ENCODE assay signal across 8 cellular contexts in genomic region chr19:10543059-10543419, GRCh38. TPM values are rescaled to one million over a fixed set of nuclear protein-coding genes. Genes with fewer than 3 reads are reported as not detected.
DNase-seq lines count a peak whose midpoint lies in the region; ATAC-seq and TF ChIP-seq lines count a peak whose summit lies in the region.

No MANE protein-coding gene starts in this region.

- POLR2A ChIA-PET in SK-N-SH (lab: Yijun Ruan, JAX): interaction anchor here (1.0 kb wide), 1 partner anchor 23 kb away, joined by 3 read pairs; the partner anchor contains the start of gene KRI1
- POLR2A ChIA-PET in activated B cell treated with CpG ODN at 0.5 μM for 24 hours (lab: Charles Lee): interaction anchor here (0.6 to 3.0 kb wide), 12 partner anchors 10 to 832 kb away, joined by 3 to 16 read pairs (median 4); partner anchors contain the start of genes CDKN2D, KRI1 and QTRT1

- no peak for TF ChIP-seq CTCF in SK-N-SH (IDR thresholded peaks at IDR 0.05)
- no peak for TF ChIP-seq CTCF in activated B cell treated with CpG ODN at 0.5 μM for 24 hours (IDR thresholded peaks at IDR 0.05)

- no peak for DNase-seq in SK-N-SH
- DNase-seq in activated B cell treated with CpG ODN at 0.5 μM for 24 hours: no peak
- no peak for DNase-seq in immature natural killer cell
- no peak for DNase-seq in CD1c-positive myeloid dendritic cell (ENCODE audit: extremely low spot score)

- peaks cover 12% of the 10 kb centered on the region for H3K27me3 Mint-ChIP-seq in activated B cell treated with CpG ODN at 0.5 μM for 24 hours
- H3K27me3 Mint-ChIP-seq in immature natural killer cell (ENCODE audit: low read depth in 3 of 3): peaks cover 0 to 11% (median 10%) of the 10 kb centered on the region in 3 donors

- no peak for ATAC-seq in SK-N-SH treated with all-trans-retinoic acid at 6 μM for 48 hours
- ATAC-seq in activated B cell treated with CpG ODN at 0.5 μM for 24 hours (ENCODE audit: low read depth): no peak
- ATAC-seq in HG02571 (IDR thresholded peaks at IDR 0.05; ENCODE audit: unreplicated experiment): no peak
- no peak for ATAC-seq in GM18517 (IDR thresholded peaks at IDR 0.05; ENCODE audit: unreplicated experiment)

- H3K9me3 ChIP-seq in SK-N-SH (no peaks in the 10 kb centered on the region), subcutaneous abdominal adipose tissue (ENCODE audit: control insufficient read depth in 5 of 5, low read length in 5 of 5) (no peaks in the 10 kb centered on the region)

- CTCF ChIA-PET in SK-N-SH (lab: Yijun Ruan, JAX) (interaction anchor here (0.8 to 3.1 kb wide), 10 partner anchors 9 to 157 kb away, joined by 3 to 19 read pairs (median 4); no protein-coding TSS in a partner anchor), activated B cell treated with CpG ODN at 0.5 μM for 24 hours (lab: Charles Lee) (interaction anchor here (0.8 to 2.9 kb wide), 3 partner anchors 10 to 29 kb away, joined by 3 to 23 read pairs (median 16); partner anchors contain the start of genes CDKN2D and KRI1)

- H3K4me3 ChIP-seq in SK-N-SH (ENCODE audit: low read depth in 2 of 2, low read length in 1 of 2): peak overlapping the region; percentile 67 to 81
- H3K4me3 ChIP-seq in subcutaneous abdominal adipose tissue (ENCODE audit: low read depth in 1 of 5, low read length in 5 of 5): peak overlapping the region in 4 of 5 donors; percentile 77 to 87 (median 84)

- peaks cover 0 to 7% of the 10 kb centered on the region in 2 experiments; a peak in 1 of 4 replicates for H3K4me1 ChIP-seq in SK-N-SH (ENCODE audit: control insufficient read depth in 1 of 2, insufficient read depth in 2 of 2, low read depth in 1 of 2, low read length in 1 of 2)
- peaks cover 2 to 19% (median 16%) of the 10 kb centered on the region in 5 donors for H3K4me1 ChIP-seq in subcutaneous abdominal adipose tissue (ENCODE audit: control insufficient read depth in 5 of 5, insufficient read depth in 5 of 5, low read length in 5 of 5)

- intact Hi-C loops in activated B cell treated with CpG ODN at 0.5 μM for 24 hours (cut with micrococcal nuclease): loop anchor here (1.0 kb wide), 2 partner anchors 23 to 41 kb away; partner anchors contain the start of gene KRI1

- H3K9me2 ChIP-seq in SK-N-SH: no peaks in the 10 kb centered on the region

- H3K4me2 ChIP-seq in SK-N-SH: peak overlapping the region; percentile 84

- H3K27ac ChIP-seq in SK-N-SH (ENCODE audit: low read depth in 2 of 2, low read length in 1 of 2): no peak overlapping the region
- no peak overlapping the region for H3K27ac ChIP-seq in subcutaneous abdominal adipose tissue (ENCODE audit: low read depth, low read length)

- H3K27ac Mint-ChIP-seq in activated B cell treated with CpG ODN at 0.5 μM for 24 hours (peak overlapping the region; percentile 66), immature natural killer cell (peak overlapping the region; percentile 23 to 81 (median 79))

- TF ChIP-seq RAD21 in SK-N-SH (IDR thresholded peaks at IDR 0.05; ENCODE audit: low read length): no peak

- H4K20me1 ChIP-seq in SK-N-SH (ENCODE audit: insufficient read depth): no peaks in the 10 kb centered on the region

- 0 out of 2 replicates have a peak overlapping the region, but pooled peaks have one; percentile 68 for H2AFZ ChIP-seq in SK-N-SH (ENCODE audit: low read depth)

- H3K36me3 ChIP-seq in SK-N-SH (replicated peaks in 1 of 2; ENCODE audit: control insufficient read depth in 1 of 2, insufficient read depth in 2 of 2, low read length in 1 of 2) (peaks cover 0 to 3% of the 10 kb centered on the region in 2 experiments), subcutaneous abdominal adipose tissue (ENCODE audit: control insufficient read depth in 5 of 5, insufficient read depth in 5 of 5, low read length in 5 of 5) (peaks cover 0 to 10% (median 9%) of the 10 kb centered on the region in 5 donors)

- WGBS in SK-N-SH (ENCODE audit: low lambda C conversion rate): 52% methylated on average over 8 of the region's 8 CpGs

- no peak overlapping the region for H3K9ac ChIP-seq in SK-N-SH
- peak overlapping the region in 1 of 5 donors; percentile 64 for H3K9ac ChIP-seq in subcutaneous abdominal adipose tissue (ENCODE audit: low read length in 5 of 5)

- H3K27me3 ChIP-seq in SK-N-SH (ENCODE audit: insufficient read depth) (peaks cover 14% of the 10 kb centered on the region; the same call in 1 of the 2 replicates), subcutaneous abdominal adipose tissue (ENCODE audit: control insufficient read depth in 5 of 5, insufficient read depth in 4 of 5, low read length in 5 of 5) (peaks cover 0 to 3% (median 2%) of the 10 kb centered on the region in 5 donors)

- H3K9me3 Mint-ChIP-seq in activated B cell treated with CpG ODN at 0.5 μM for 24 hours (no peaks in the 10 kb centered on the region), immature natural killer cell (no peaks in the 10 kb centered on the region)

- H3K36me3 Mint-ChIP-seq in activated B cell treated with CpG ODN at 0.5 μM for 24 hours (ENCODE audit: low read depth): peaks cover 7% of the 10 kb centered on the region
- H3K36me3 Mint-ChIP-seq in immature natural killer cell: peaks cover 0 to 3% (median 0%) of the 10 kb centered on the region in 3 donors

- peaks cover 27% of the 10 kb centered on the region for H3K79me2 ChIP-seq in SK-N-SH (ENCODE audit: insufficient read depth)

- H3K4me3 Mint-ChIP-seq in activated B cell treated with CpG ODN at 0.5 μM for 24 hours: peak overlapping the region; percentile 77
- peak overlapping the region; percentile 77 to 85 (median 82) for H3K4me3 Mint-ChIP-seq in immature natural killer cell

- peaks cover 5% of the 10 kb centered on the region for H3F3A ChIP-seq in SK-N-SH (replicated peaks; ENCODE audit: insufficient read depth)

- TF ChIP-seq EP300 in SK-N-SH (IDR thresholded peaks at IDR 0.05; ENCODE audit: borderline replicate concordance in 1 of 2, low read depth in 1 of 2, low read length in 1 of 2): no peak

- peaks cover 18% of the 10 kb centered on the region for H3K4me1 Mint-ChIP-seq in activated B cell treated with CpG ODN at 0.5 μM for 24 hours
- H3K4me1 Mint-ChIP-seq in immature natural killer cell: peaks cover 30 to 40% of the 10 kb centered on the region in 2 donors

TF ChIP-seq in SK-N-SH, 30 proteins besides CTCF, POLR2A, EP300 and RAD21:
- no peak for TF ChIP-seq MXI1 (IDR thresholded peaks at IDR 0.05; ENCODE audit: low read depth, low read length)
- TF ChIP-seq SIN3A (IDR thresholded peaks at IDR 0.05; ENCODE audit: borderline replicate concordance, low read depth, low read length): no peak
- TF ChIP-seq MEF2A (IDR thresholded peaks at IDR 0.05; ENCODE audit: borderline replicate concordance, low read depth): no peak
- no peak for TF ChIP-seq GABPA (IDR thresholded peaks at IDR 0.05; ENCODE audit: low read depth)

TF ChIP-seq in SK-N-SH treated with all-trans-retinoic acid at 6 μM for 48 hours, 23 proteins besides CTCF, POLR2A, EP300 and RAD21 (continues in another document):
- TF ChIP-seq, protein P1, sequence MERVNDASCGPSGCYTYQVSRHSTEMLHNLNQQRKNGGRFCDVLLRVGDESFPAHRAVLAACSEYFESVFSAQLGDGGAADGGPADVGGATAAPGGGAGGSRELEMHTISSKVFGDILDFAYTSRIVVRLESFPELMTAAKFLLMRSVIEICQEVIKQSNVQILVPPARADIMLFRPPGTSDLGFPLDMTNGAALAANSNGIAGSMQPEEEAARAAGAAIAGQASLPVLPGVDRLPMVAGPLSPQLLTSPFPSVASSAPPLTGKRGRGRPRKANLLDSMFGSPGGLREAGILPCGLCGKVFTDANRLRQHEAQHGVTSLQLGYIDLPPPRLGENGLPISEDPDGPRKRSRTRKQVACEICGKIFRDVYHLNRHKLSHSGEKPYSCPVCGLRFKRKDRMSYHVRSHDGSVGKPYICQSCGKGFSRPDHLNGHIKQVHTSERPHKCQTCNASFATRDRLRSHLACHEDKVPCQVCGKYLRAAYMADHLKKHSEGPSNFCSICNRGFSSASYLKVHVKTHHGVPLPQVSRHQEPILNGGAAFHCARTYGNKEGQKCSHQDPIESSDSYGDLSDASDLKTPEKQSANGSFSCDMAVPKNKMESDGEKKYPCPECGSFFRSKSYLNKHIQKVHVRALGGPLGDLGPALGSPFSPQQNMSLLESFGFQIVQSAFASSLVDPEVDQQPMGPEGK (CRISPR knock-in tag; IDR thresholded peaks at IDR 0.05; ENCODE audit: borderline replicate concordance): no peak
- no peak for TF ChIP-seq ZNF8 (CRISPR knock-in tag; IDR thresholded peaks at IDR 0.05)

RNA-seq across cellular contexts. Expression of gene ATG4D, which starts 0.7 kb away (rescaled TPM):
- 19.7 and 22.6 TPM in 2 replicates for polyA plus RNA-seq in SK-N-SH (2012; rRNA removed)
- polyA plus RNA-seq in SK-N-SH (2012; cell fraction: cytosol; rRNA removed): 8.8 and 15.2 TPM in 2 replicates
- polyA plus RNA-seq in SK-N-SH (2012; cell fraction: nucleus; rRNA removed): 65.8 and 70.8 TPM in 2 replicates
- 37.8 and 39.1 TPM in 2 replicates for total RNA-seq in activated B cell treated with CpG ODN at 0.5 μM for 24 hours
- 10 to 100 TPM; 13.9 to 42.1 (median 16.1) TPM for polyA plus RNA-seq in immature natural killer cell

RNA-seq across cellular contexts. Expression of gene KRI1, which starts 22.8 kb away (rescaled TPM):
- polyA plus RNA-seq in SK-N-SH (2012; rRNA removed): 23.3 and 26.7 TPM in 2 replicates
- polyA plus RNA-seq in SK-N-SH (2012; cell fraction: cytosol; rRNA removed): 17.4 and 23.7 TPM in 2 replicates
- 58.1 and 74.0 TPM in 2 replicates for polyA plus RNA-seq in SK-N-SH (2012; cell fraction: nucleus; rRNA removed)
- 44.7 and 48.1 TPM in 2 replicates for total RNA-seq in activated B cell treated with CpG ODN at 0.5 μM for 24 hours
- polyA plus RNA-seq in immature natural killer cell: 10 to 100 TPM in 2 of 3 donors, 1 to 10 TPM in 1; 5.7 to 44.4 (median 10.1) TPM

RNA-seq across cellular contexts. Expression of gene CDKN2D, which starts 25.7 kb away (rescaled TPM):
- 13.1 and 14.9 TPM in 2 replicates for polyA plus RNA-seq in SK-N-SH (2012; rRNA removed)
- polyA plus RNA-seq in SK-N-SH (2012; cell fraction: cytosol; rRNA removed): 11.6 and 16.2 TPM in 2 replicates
- 5.4 and 5.7 TPM in 2 replicates for polyA plus RNA-seq in SK-N-SH (2012; cell fraction: nucleus; rRNA removed)
- total RNA-seq in activated B cell treated with CpG ODN at 0.5 μM for 24 hours: 10.1 and 10.9 TPM in 2 replicates
- 100 to 1,000 TPM; 253 to 474 (median 308) TPM for polyA plus RNA-seq in immature natural killer cell

RNA-seq across cellular contexts. Expression of gene S1PR5, which starts 25.8 kb away (rescaled TPM):
- polyA plus RNA-seq in SK-N-SH (2012; rRNA removed) (0.32 and 0.36 TPM in 2 replicates), immature natural killer cell (100 to 1,000 TPM; 383 to 659 (median 399) TPM)
- polyA plus RNA-seq in SK-N-SH (2012; cell fraction: cytosol; rRNA removed): 0.36 and 0.39 TPM in 2 replicates
- 0.21 and 0.24 TPM in 2 replicates for polyA plus RNA-seq in SK-N-SH (2012; cell fraction: nucleus; rRNA removed)
- total RNA-seq in activated B cell treated with CpG ODN at 0.5 μM for 24 hours: 0.12 TPM in 1 of 2 replicates, not detected in the other

RNA-seq across cellular contexts. Expression of gene KEAP1, which starts 39.9 kb away (rescaled TPM):
- 53.8 and 72.9 TPM in 2 replicates for polyA plus RNA-seq in SK-N-SH (2012; rRNA removed)
- 42.4 and 51.7 TPM in 2 replicates for polyA plus RNA-seq in SK-N-SH (2012; cell fraction: cytosol; rRNA removed)
- polyA plus RNA-seq in SK-N-SH (2012; cell fraction: nucleus; rRNA removed): 66.2 and 72.6 TPM in 2 replicates
- total RNA-seq in activated B cell treated with CpG ODN at 0.5 μM for 24 hours: 38.9 and 48.0 TPM in 2 replicates
- 10 to 100 TPM; 49.2 to 86.9 (median 71.6) TPM for polyA plus RNA-seq in immature natural killer cell

Comparison
In these comparisons a context has a peak if more than half of its experiments do, and no peak if none do; other contexts are left out.
1. RNA of gene CDKN2D, which starts 25.7 kb away (polyA plus RNA-seq): 253 to 474 TPM in immature natural killer cell; 5.4 to 16.2 TPM in SK-N-SH; every median in the first group is over 10 times any median in the second.